26 cellular contexts compared by ENCODE assay signal in the genomic region with DNA sequence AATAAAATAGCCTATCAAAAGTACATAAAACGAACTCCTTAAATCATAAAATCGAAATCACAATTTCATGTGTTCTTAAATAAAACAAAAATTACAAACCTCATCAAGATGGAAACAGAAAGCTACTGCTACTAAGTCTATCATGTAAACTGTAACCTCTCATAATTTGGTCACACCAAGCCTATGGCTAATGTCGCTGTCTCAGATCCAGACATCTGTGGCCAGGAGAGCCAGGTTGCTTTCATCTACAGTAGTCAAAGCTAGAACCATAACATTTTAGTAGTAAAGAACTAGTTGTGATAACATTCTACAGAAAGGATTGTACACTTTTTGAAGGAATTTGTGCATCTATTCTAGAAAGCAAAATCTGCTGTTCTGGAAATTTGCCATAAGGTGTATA.
"Had no signal": no experiment of that assay in that cellular context is flagged by ENCODE, and none has a peak within 500 bp of the region (broad histone marks: within the 10 kb centered on the region; RNA-seq: fewer than 3 reads in every experiment).

No MANE protein-coding gene starts in this region.

- H3K27ac ChIP-seq: brain microvascular endothelial cell, coronary artery, dorsolateral prefrontal cortex, heart left ventricle, WERI-Rb-1 had no signal

- H3K27ac Mint-ChIP-seq: activated B cell treated with CpG ODN at 0.5 μM for 24 hours; activated CD4-positive, alpha-beta memory T cell treated with anti-CD3 and anti-CD28 coated beads for 36 hours; activated CD4-positive, alpha-beta T cell treated with anti-CD3 and anti-CD28 coated beads, Interleukin-2, amount 10 ng/mL, durations not matched to agents 7 days and 5 days; activated CD8-positive, alpha-beta memory T cell treated with anti-CD3 and anti-CD28 coated beads, Interleukin-2, amount 10 ng/mL, durations not matched to agents 7 days and 5 days; activated CD8-positive, alpha-beta T cell treated with anti-CD3 and anti-CD28 coated beads, Interleukin-2, amount 10 ng/mL, durations not matched to agents 7 days and 5 days; activated naive CD4-positive, alpha-beta T cell treated with anti-CD3 and anti-CD28 coated beads, Interleukin-2, amount 10 ng/mL, durations not matched to agents 7 days and 5 days; activated naive CD8-positive, alpha-beta T cell; activated T-cell treated with anti-CD3 and anti-CD28 coated beads, Interleukin-2, amount 50 U/mL, for 24 hours; activated T-helper 2 cell treated with anti-CD3 and anti-CD28 coated beads, Interferon-gamma antibody, Interleukin-2, Interleukin-4, amounts not matched to agents 10 μg/mL and 5 μg/mL and 100 μg/mL, durations not matched to agents 14 hours and 24 hours and 36 hours; dendritic cell treated with granulocyte-macrophage colony-stimulating factor and Interleukin-4, amounts not matched to agents 40 ng/mL and 50 ng/mL, for 4 days; endodermal cell; T-helper 17 cell; T-helper 2 cell treated with Interferon-gamma antibody and Interleukin-4, amounts not matched to agents 5 μg/mL and 100 μg/mL, for 36 hours had no signal

- H3K36me3 Mint-ChIP-seq: activated CD8-positive, alpha-beta memory T cell treated with anti-CD3 and anti-CD28 coated beads, Interleukin-2, amount 10 ng/mL, durations not matched to agents 7 days and 5 days; activated naive CD4-positive, alpha-beta T cell treated with anti-CD3 and anti-CD28 coated beads, Interleukin-2, amount 10 ng/mL, durations not matched to agents 7 days and 5 days had no signal

- FAIRE-seq: bronchial epithelial cell, frontal cortex had no signal

- H3K9me3 Mint-ChIP-seq: activated B cell treated with CpG ODN at 0.5 μM for 24 hours; activated CD4-positive, alpha-beta memory T cell treated with anti-CD3 and anti-CD28 coated beads for 36 hours; activated CD4-positive, alpha-beta T cell treated with anti-CD3 and anti-CD28 coated beads, Interleukin-2, amount 10 ng/mL, durations not matched to agents 7 days and 5 days; activated naive CD4-positive, alpha-beta T cell treated with anti-CD3 and anti-CD28 coated beads, Interleukin-2, amount 10 ng/mL, durations not matched to agents 7 days and 5 days; activated T-cell treated with anti-CD3 and anti-CD28 coated beads, Interleukin-2, amount 50 U/mL, for 24 hours; activated T-helper 2 cell treated with anti-CD3 and anti-CD28 coated beads, Interferon-gamma antibody, Interleukin-2, Interleukin-4, amounts not matched to agents 10 μg/mL and 5 μg/mL and 100 μg/mL, durations not matched to agents 14 hours and 24 hours and 36 hours; central memory CD8-positive, alpha-beta T cell; dendritic cell treated with granulocyte-macrophage colony-stimulating factor and Interleukin-4, amounts not matched to agents 40 ng/mL and 50 ng/mL, for 4 days; T-helper 2 cell treated with Interferon-gamma antibody and Interleukin-4, amounts not matched to agents 5 μg/mL and 100 μg/mL, for 36 hours had no signal

- H3K27me3 Mint-ChIP-seq: activated B cell treated with CpG ODN at 0.5 μM for 24 hours; activated CD4-positive, alpha-beta memory T cell treated with anti-CD3 and anti-CD28 coated beads for 36 hours; activated CD4-positive, alpha-beta T cell treated with anti-CD3 and anti-CD28 coated beads, Interleukin-2, amount 10 ng/mL, durations not matched to agents 7 days and 5 days; activated CD8-positive, alpha-beta memory T cell treated with anti-CD3 and anti-CD28 coated beads, Interleukin-2, amount 10 ng/mL, durations not matched to agents 7 days and 5 days; activated naive CD8-positive, alpha-beta T cell; activated T-cell treated with anti-CD3 and anti-CD28 coated beads, Interleukin-2, amount 50 U/mL, for 24 hours; dendritic cell treated with granulocyte-macrophage colony-stimulating factor and Interleukin-4, amounts not matched to agents 40 ng/mL and 50 ng/mL, for 4 days; T-helper 17 cell had no signal

- H3K4me3 ChIP-seq: coronary artery, dorsolateral prefrontal cortex, heart left ventricle had no signal

- DNase-seq: activated B cell treated with CpG ODN at 0.5 μM for 24 hours; activated CD4-positive, alpha-beta memory T cell treated with anti-CD3 and anti-CD28 coated beads for 36 hours; activated CD8-positive, alpha-beta memory T cell treated with anti-CD3 and anti-CD28 coated beads, Interleukin-2, amount 10 ng/mL, durations not matched to agents 7 days and 5 days; activated CD8-positive, alpha-beta memory T cell treated with anti-CD3 and anti-CD28 coated beads, Interleukin-2, amount 50 U/mL, for 4 hours; activated effector memory CD4-positive, alpha-beta T cell treated with anti-CD3 and anti-CD28 coated beads, Interleukin-2, amount 50 U/mL, for 16 hours; activated T-cell treated with anti-CD3 and anti-CD28 coated beads, Interleukin-2, amount 50 U/mL, for 24 hours; anterior cingulate cortex; dorsolateral prefrontal cortex; effector memory CD4-positive, alpha-beta T cell; endodermal cell; heart left ventricle; T-helper 17 cell; T1000; WERI-Rb-1 had no signal

- H3K36me3 ChIP-seq: brain microvascular endothelial cell, heart left ventricle, WERI-Rb-1 had no signal

- H3K4me3 Mint-ChIP-seq: activated B cell treated with CpG ODN at 0.5 μM for 24 hours; activated CD4-positive, alpha-beta memory T cell treated with anti-CD3 and anti-CD28 coated beads for 36 hours; activated CD4-positive, alpha-beta T cell treated with anti-CD3 and anti-CD28 coated beads, Interleukin-2, amount 10 ng/mL, durations not matched to agents 7 days and 5 days; activated CD8-positive, alpha-beta memory T cell treated with anti-CD3 and anti-CD28 coated beads, Interleukin-2, amount 10 ng/mL, durations not matched to agents 7 days and 5 days; activated CD8-positive, alpha-beta T cell treated with anti-CD3 and anti-CD28 coated beads, Interleukin-2, amount 10 ng/mL, durations not matched to agents 7 days and 5 days; activated naive CD4-positive, alpha-beta T cell treated with anti-CD3 and anti-CD28 coated beads, Interleukin-2, amount 10 ng/mL, durations not matched to agents 7 days and 5 days; activated naive CD8-positive, alpha-beta T cell; activated T-cell treated with anti-CD3 and anti-CD28 coated beads, Interleukin-2, amount 50 U/mL, for 24 hours; central memory CD8-positive, alpha-beta T cell; dendritic cell treated with granulocyte-macrophage colony-stimulating factor and Interleukin-4, amounts not matched to agents 40 ng/mL and 50 ng/mL, for 4 days; endodermal cell; T-helper 17 cell; T-helper 2 cell treated with Interferon-gamma antibody and Interleukin-4, amounts not matched to agents 5 μg/mL and 100 μg/mL, for 36 hours had no signal

- H3K4me1 Mint-ChIP-seq: activated B cell treated with CpG ODN at 0.5 μM for 24 hours; activated naive CD4-positive, alpha-beta T cell treated with anti-CD3 and anti-CD28 coated beads, Interleukin-2, amount 10 ng/mL, durations not matched to agents 7 days and 5 days; central memory CD8-positive, alpha-beta T cell; endodermal cell had no signal

- H3K27me3 ChIP-seq: brain microvascular endothelial cell, dorsolateral prefrontal cortex, heart left ventricle had no signal
